ENCODE assay signal across 8 cellular contexts in the genomic region with DNA sequence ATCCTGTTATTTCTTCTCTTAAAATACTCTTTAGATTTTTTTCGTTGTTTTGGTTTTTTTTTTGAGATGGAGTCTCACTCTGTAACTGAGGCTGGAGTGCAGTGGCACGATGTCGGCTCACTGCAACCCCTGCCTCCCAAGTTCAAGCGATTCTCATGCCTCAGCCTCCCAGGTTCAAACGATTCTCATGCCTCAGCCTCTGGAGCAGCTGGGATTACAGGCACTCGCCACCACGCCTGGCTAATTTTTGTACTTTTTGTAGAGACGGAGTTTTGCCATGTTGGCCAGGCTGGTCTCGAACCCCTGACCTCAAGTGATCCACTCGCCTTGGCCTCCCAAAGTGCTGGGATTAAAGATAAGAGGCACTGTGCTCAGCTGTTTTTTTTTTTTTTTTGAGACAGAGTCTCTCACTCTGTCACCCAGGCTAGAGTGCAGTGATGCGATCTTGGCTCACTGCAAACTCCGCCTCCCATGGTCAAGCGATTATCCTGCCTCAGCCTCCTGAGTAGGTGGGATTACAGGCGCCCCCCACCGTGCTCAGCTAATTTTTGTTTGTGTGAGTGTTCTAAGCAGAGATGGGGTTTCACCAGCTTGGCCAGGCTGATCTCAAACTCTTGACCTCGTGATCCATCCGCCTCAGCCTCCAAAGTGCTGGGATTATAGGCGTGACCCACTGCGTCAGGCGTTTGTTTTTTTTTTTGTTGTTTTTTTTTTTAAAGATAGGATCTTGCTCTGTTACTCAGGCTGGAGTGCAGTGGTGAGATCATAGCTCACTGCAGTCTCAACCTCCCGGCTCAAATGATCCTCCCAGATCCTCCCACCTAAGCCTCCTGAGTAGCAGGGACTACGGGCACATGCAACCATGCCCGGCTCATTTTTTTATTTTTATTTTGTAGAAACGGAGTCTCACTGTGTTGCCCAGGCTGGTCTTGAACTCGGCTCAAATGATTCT. TPM values are rescaled to one million over a fixed set of nuclear protein-coding genes. Genes with fewer than 3 reads are reported as not detected.
A peak's percentile ranks its signal among the peaks of the same experiment; 100 is the strongest.
DNase-seq lines count a peak whose midpoint lies in the region; ATAC-seq and TF ChIP-seq lines count a peak whose summit lies in the region.
"Not testable (repeated sequence)": the region's sequence is repeated elsewhere in the genome, so short reads cannot be mapped to it uniquely, and the experiment has no call there.

No MANE protein-coding gene starts in this region.

- H3K9me3 Mint-ChIP-seq in natural killer cell, type B pancreatic cell: not testable (repeated sequence)

- intact Hi-C loops in natural killer cell (cut with micrococcal nuclease) = not testable (repeated sequence)

- ATAC-seq in natural killer cell = not testable (repeated sequence)

- peak; percentile 17 for DNase-seq in MG63
- DNase-seq in SK-N-DZ (ENCODE audit: low spot score) = peak; percentile 17
- peak; percentile 37 for DNase-seq in activated CD8-positive, alpha-beta memory T cell treated with anti-CD3 and anti-CD28 coated beads for 24 hours
- peak; percentile 59 for DNase-seq in amniotic epithelial cell (ENCODE audit: low read depth)
- peak; percentile 13 for DNase-seq in fibroblast of pulmonary artery (ENCODE audit: low read depth)
- DNase-seq in natural killer cell; type B pancreatic cell (ENCODE audit: extremely low spot score, unreplicated experiment): not testable (repeated sequence)

- not testable (repeated sequence) for H3K27me3 ChIP-seq in DOHH2 (ENCODE audit: control insufficient read depth, low read length); MG63

- not testable (repeated sequence) for H3F3A ChIP-seq in DOHH2 (ENCODE audit: control insufficient read depth, insufficient read depth)

- H3K27ac Mint-ChIP-seq in natural killer cell (peak overlapping the region; percentile 35 to 49), type B pancreatic cell (peak overlapping the region; percentile 9)

- H3K9me2 ChIP-seq in DOHH2 (replicated peaks; ENCODE audit: control insufficient read depth, low read length) = not testable (repeated sequence)

- H3K36me3 ChIP-seq in DOHH2 (ENCODE audit: control insufficient read depth, low read length) = peaks cover 29% of the 10 kb centered on the region
- H3K36me3 ChIP-seq in MG63 = not testable (repeated sequence)

- H3K27me3 Mint-ChIP-seq in natural killer cell (ENCODE audit: low read depth in 2 of 2); type B pancreatic cell: not testable (repeated sequence)

- TF ChIP-seq CTCF in DOHH2 (IDR thresholded peaks at IDR 0.05; ENCODE audit: low read depth, low read length, poor library complexity, severe bottlenecking); fibroblast of pulmonary artery (IDR thresholded peaks at IDR 0.05; ENCODE audit: low read length, missing control alignments); natural killer cell (IDR thresholded peaks at IDR 0.05); type B pancreatic cell (conservative IDR thresholded peaks at IDR 0.05): not testable (repeated sequence)

- H3K4me3 Mint-ChIP-seq in natural killer cell, type B pancreatic cell: not testable (repeated sequence)

- H3K4me1 Mint-ChIP-seq in natural killer cell (peaks cover 71 to 78% of the 10 kb centered on the region in 2 donors), type B pancreatic cell (ENCODE audit: unreplicated experiment) (peaks cover 49% of the 10 kb centered on the region)

- not testable (repeated sequence) for H3K4me3 ChIP-seq in DOHH2 (ENCODE audit: low read length); MG63; fibroblast of pulmonary artery (replicated peaks; ENCODE audit: low read depth, low read length)

- not testable (repeated sequence) for H3K9me3 ChIP-seq in DOHH2 (ENCODE audit: control insufficient read depth, insufficient read depth, low read length); MG63

- peaks cover 31% of the 10 kb centered on the region for H4K20me1 ChIP-seq in DOHH2 (ENCODE audit: control insufficient read depth, insufficient read depth, low read depth, low read length)

- not testable (repeated sequence) for H3K36me3 Mint-ChIP-seq in natural killer cell, type B pancreatic cell

- peaks cover 100% of the 10 kb centered on the region for H3K79me2 ChIP-seq in DOHH2 (ENCODE audit: control insufficient read depth, low read length)

- H3K4me2 ChIP-seq in DOHH2 (ENCODE audit: low read length) = peak overlapping the region; percentile 79

- H3K4me1 ChIP-seq in DOHH2 (ENCODE audit: control insufficient read depth, low read length) = peaks cover 92% of the 10 kb centered on the region

- H3K27ac ChIP-seq in DOHH2 (ENCODE audit: low read depth, low read length) = not testable (repeated sequence)

RNA-seq across cellular contexts. Expression of gene GRB2, which starts 37.4 kb away (rescaled TPM):
- total RNA-seq in MG63 (2014; rRNA removed; shearing (Covaris generic); ENCODE audit: low replicate concordance) = 110 and 134 TPM in 2 replicates
- 115 and 116 TPM in 2 replicates for polyA plus RNA-seq in SK-N-DZ (2014; cell fraction: cytosol; rRNA removed)
- polyA plus RNA-seq in SK-N-DZ (2014; cell fraction: nucleus; rRNA removed) = 37.0 and 61.0 TPM in 2 replicates
- 100 to 1,000 TPM; 115 to 142 (median 116) TPM for total RNA-seq in natural killer cell
- total RNA-seq in type B pancreatic cell (ENCODE audit: low replicate concordance) = 65.3 and 76.0 TPM in 2 replicates
